In the genomic region with DNA sequence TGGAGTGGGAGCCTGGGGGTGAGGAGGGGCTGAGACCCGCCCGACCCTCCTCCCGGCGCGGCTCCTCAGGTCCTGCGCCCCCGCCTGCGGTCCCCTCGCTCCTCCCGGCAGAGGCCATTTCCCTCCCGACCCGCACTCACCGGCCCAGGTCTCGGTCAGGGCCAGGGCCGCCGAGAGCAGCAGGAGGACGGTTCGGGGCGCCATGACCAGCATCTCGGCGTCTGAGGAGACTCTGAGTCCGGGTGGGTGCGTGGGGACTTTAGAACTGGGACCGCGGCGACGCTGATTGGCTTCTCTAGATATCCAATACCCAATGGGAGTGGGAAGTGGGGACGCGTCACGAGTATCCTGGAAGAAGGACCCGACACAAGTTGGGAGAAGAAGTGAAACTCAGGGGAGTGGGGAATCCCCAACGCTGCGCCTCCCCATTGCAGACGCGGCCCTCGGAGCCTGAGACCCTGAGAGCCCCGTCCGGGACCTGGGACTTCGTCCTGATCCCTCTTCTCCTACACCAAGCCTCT, we compare ENCODE assay signal across 1 cellular context.
TF ChIP-seq lines count a peak whose summit lies in the region.

A gene (minus strand): TSS at position 234 of the 521 bp plus-strand sequence. CDS start 21 bp downstream, at position 213.

TF ChIP-seq in GM12878, 131 proteins besides CTCF, POLR2A, EP300 and RAD21 (continued from another document):
- TF ChIP-seq, protein P1, sequence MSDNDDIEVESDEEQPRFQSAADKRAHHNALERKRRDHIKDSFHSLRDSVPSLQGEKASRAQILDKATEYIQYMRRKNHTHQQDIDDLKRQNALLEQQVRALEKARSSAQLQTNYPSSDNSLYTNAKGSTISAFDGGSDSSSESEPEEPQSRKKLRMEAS (IDR thresholded peaks at IDR 0.05; ENCODE audit: low read depth, low read length), result 0 out of 2 replicates have a peak, but pooled peaks have one; percentile 11
- TF ChIP-seq CBFB (IDR thresholded peaks at IDR 0.05; ENCODE audit: low read depth) (peak; percentile 73; the same call in 1 of the 2 replicates), LARP7 (IDR thresholded peaks at IDR 0.05) (no peak), CREB1 (IDR thresholded peaks at IDR 0.05; ENCODE audit: low read depth) (peak; percentile 95), IRF4 (IDR thresholded peaks at IDR 0.05; ENCODE audit: low read depth, low read length) (peak; percentile 79; the same call in 1 of the 2 replicates), BACH1 (IDR thresholded peaks at IDR 0.05; ENCODE audit: borderline replicate concordance) (peak; percentile 47), SREBF1 (IDR thresholded peaks at IDR 0.05; ENCODE audit: low read length) (no peak), YY1 (IDR thresholded peaks at IDR 0.05; ENCODE audit: low read depth, low read length) (peak; percentile 59; the same call in 1 of the 2 replicates), FOS (IDR thresholded peaks at IDR 0.05; ENCODE audit: borderline replicate concordance, extremely low read depth, insufficient read length) (peak; percentile 47), CEBPB (IDR thresholded peaks at IDR 0.05; ENCODE audit: borderline replicate concordance in 1 of 2, low read depth in 2 of 2, low read length in 2 of 2) (peak in 1 of 2 experiments; percentile 76; a peak in 1 of 4 replicates), CHD2 (IDR thresholded peaks at IDR 0.05; ENCODE audit: borderline replicate concordance, low read depth, low read length) (peak; percentile 71), POLR2AphosphoS2 (IDR thresholded peaks at IDR 0.05; ENCODE audit: low read depth, low read length) (peak; percentile 94), ESRRA (IDR thresholded peaks at IDR 0.05; ENCODE audit: low read length) (0 out of 2 replicates have a peak, but pooled peaks have one; percentile 28), SPI1 (IDR thresholded peaks at IDR 0.05; ENCODE audit: borderline replicate concordance, insufficient read depth, low read depth, low read length) (peak; percentile 98), NBN (IDR thresholded peaks at IDR 0.05) (peak; percentile 47; the same call in 1 of the 2 replicates), SMAD5 (IDR thresholded peaks at IDR 0.05; ENCODE audit: low read depth) (peak; percentile 95), TBL1XR1 (IDR thresholded peaks at IDR 0.05; ENCODE audit: low read depth, low read length) (0 out of 2 replicates have a peak, but pooled peaks have one; percentile 32), HDGF (IDR thresholded peaks at IDR 0.05) (no peak), RFX5 (IDR thresholded peaks at IDR 0.05; ENCODE audit: low read depth, low read length) (peak; percentile 98), TAF1 (IDR thresholded peaks at IDR 0.05; ENCODE audit: borderline replicate concordance, low read depth, low read length) (peak; percentile 93), CBX3 (IDR thresholded peaks at IDR 0.05; ENCODE audit: borderline replicate concordance, low read depth) (no peak)
- TF ChIP-seq, protein P2, sequence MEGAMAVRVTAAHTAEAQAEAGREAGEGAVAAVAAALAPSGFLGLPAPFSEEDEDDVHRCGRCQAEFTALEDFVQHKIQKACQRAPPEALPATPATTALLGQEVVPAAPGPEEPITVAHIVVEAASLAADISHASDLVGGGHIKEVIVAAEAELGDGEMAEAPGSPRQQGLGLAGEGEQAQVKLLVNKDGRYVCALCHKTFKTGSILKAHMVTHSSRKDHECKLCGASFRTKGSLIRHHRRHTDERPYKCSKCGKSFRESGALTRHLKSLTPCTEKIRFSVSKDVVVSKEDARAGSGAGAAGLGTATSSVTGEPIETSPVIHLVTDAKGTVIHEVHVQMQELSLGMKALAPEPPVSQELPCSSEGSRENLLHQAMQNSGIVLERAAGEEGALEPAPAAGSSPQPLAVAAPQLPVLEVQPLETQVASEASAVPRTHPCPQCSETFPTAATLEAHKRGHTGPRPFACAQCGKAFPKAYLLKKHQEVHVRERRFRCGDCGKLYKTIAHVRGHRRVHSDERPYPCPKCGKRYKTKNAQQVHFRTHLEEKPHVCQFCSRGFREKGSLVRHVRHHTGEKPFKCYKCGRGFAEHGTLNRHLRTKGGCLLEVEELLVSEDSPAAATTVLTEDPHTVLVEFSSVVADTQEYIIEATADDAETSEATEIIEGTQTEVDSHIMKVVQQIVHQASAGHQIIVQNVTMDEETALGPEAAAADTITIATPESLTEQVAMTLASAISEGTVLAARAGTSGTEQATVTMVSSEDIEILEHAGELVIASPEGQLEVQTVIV (IDR thresholded peaks at IDR 0.05; ENCODE audit: borderline replicate concordance, partially characterized antibody), result no peak
- TF ChIP-seq, protein P3, sequence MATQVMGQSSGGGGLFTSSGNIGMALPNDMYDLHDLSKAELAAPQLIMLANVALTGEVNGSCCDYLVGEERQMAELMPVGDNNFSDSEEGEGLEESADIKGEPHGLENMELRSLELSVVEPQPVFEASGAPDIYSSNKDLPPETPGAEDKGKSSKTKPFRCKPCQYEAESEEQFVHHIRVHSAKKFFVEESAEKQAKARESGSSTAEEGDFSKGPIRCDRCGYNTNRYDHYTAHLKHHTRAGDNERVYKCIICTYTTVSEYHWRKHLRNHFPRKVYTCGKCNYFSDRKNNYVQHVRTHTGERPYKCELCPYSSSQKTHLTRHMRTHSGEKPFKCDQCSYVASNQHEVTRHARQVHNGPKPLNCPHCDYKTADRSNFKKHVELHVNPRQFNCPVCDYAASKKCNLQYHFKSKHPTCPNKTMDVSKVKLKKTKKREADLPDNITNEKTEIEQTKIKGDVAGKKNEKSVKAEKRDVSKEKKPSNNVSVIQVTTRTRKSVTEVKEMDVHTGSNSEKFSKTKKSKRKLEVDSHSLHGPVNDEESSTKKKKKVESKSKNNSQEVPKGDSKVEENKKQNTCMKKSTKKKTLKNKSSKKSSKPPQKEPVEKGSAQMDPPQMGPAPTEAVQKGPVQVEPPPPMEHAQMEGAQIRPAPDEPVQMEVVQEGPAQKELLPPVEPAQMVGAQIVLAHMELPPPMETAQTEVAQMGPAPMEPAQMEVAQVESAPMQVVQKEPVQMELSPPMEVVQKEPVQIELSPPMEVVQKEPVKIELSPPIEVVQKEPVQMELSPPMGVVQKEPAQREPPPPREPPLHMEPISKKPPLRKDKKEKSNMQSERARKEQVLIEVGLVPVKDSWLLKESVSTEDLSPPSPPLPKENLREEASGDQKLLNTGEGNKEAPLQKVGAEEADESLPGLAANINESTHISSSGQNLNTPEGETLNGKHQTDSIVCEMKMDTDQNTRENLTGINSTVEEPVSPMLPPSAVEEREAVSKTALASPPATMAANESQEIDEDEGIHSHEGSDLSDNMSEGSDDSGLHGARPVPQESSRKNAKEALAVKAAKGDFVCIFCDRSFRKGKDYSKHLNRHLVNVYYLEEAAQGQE (IDR thresholded peaks at IDR 0.05; ENCODE audit: low read depth, low read length), result peak; percentile 47; the same call in 1 of the 2 replicates
- TF ChIP-seq, protein P4, sequence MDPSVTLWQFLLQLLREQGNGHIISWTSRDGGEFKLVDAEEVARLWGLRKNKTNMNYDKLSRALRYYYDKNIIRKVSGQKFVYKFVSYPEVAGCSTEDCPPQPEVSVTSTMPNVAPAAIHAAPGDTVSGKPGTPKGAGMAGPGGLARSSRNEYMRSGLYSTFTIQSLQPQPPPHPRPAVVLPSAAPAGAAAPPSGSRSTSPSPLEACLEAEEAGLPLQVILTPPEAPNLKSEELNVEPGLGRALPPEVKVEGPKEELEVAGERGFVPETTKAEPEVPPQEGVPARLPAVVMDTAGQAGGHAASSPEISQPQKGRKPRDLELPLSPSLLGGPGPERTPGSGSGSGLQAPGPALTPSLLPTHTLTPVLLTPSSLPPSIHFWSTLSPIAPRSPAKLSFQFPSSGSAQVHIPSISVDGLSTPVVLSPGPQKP (IDR thresholded peaks at IDR 0.05; ENCODE audit: low read depth, low read length), result no peak
- TF ChIP-seq, protein P5, sequence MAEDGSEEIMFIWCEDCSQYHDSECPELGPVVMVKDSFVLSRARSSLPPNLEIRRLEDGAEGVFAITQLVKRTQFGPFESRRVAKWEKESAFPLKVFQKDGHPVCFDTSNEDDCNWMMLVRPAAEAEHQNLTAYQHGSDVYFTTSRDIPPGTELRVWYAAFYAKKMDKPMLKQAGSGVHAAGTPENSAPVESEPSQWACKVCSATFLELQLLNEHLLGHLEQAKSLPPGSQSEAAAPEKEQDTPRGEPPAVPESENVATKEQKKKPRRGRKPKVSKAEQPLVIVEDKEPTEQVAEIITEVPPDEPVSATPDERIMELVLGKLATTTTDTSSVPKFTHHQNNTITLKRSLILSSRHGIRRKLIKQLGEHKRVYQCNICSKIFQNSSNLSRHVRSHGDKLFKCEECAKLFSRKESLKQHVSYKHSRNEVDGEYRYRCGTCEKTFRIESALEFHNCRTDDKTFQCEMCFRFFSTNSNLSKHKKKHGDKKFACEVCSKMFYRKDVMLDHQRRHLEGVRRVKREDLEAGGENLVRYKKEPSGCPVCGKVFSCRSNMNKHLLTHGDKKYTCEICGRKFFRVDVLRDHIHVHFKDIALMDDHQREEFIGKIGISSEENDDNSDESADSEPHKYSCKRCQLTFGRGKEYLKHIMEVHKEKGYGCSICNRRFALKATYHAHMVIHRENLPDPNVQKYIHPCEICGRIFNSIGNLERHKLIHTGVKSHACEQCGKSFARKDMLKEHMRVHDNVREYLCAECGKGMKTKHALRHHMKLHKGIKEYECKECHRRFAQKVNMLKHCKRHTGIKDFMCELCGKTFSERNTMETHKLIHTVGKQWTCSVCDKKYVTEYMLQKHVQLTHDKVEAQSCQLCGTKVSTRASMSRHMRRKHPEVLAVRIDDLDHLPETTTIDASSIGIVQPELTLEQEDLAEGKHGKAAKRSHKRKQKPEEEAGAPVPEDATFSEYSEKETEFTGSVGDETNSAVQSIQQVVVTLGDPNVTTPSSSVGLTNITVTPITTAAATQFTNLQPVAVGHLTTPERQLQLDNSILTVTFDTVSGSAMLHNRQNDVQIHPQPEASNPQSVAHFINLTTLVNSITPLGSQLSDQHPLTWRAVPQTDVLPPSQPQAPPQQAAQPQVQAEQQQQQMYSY (CRISPR knock-in tag; IDR thresholded peaks at IDR 0.05), result no peak
- TF ChIP-seq, protein P6, sequence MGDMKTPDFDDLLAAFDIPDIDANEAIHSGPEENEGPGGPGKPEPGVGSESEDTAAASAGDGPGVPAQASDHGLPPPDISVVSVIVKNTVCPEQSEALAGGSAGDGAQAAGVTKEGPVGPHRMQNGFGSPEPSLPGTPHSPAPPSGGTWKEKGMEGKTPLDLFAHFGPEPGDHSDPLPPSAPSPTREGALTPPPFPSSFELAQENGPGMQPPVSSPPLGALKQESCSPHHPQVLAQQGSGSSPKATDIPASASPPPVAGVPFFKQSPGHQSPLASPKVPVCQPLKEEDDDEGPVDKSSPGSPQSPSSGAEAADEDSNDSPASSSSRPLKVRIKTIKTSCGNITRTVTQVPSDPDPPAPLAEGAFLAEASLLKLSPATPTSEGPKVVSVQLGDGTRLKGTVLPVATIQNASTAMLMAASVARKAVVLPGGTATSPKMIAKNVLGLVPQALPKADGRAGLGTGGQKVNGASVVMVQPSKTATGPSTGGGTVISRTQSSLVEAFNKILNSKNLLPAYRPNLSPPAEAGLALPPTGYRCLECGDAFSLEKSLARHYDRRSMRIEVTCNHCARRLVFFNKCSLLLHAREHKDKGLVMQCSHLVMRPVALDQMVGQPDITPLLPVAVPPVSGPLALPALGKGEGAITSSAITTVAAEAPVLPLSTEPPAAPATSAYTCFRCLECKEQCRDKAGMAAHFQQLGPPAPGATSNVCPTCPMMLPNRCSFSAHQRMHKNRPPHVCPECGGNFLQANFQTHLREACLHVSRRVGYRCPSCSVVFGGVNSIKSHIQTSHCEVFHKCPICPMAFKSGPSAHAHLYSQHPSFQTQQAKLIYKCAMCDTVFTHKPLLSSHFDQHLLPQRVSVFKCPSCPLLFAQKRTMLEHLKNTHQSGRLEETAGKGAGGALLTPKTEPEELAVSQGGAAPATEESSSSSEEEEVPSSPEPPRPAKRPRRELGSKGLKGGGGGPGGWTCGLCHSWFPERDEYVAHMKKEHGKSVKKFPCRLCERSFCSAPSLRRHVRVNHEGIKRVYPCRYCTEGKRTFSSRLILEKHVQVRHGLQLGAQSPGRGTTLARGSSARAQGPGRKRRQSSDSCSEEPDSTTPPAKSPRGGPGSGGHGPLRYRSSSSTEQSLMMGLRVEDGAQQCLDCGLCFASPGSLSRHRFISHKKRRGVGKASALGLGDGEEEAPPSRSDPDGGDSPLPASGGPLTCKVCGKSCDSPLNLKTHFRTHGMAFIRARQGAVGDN (IDR thresholded peaks at IDR 0.05), result 0 out of 2 replicates have a peak, but pooled peaks have one; percentile 36
- TF ChIP-seq, protein P7, sequence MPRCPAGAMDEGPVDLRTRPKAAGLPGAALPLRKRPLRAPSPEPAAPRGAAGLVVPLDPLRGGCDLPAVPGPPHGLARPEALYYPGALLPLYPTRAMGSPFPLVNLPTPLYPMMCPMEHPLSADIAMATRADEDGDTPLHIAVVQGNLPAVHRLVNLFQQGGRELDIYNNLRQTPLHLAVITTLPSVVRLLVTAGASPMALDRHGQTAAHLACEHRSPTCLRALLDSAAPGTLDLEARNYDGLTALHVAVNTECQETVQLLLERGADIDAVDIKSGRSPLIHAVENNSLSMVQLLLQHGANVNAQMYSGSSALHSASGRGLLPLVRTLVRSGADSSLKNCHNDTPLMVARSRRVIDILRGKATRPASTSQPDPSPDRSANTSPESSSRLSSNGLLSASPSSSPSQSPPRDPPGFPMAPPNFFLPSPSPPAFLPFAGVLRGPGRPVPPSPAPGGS (IDR thresholded peaks at IDR 0.05; ENCODE audit: borderline replicate concordance, insufficient read depth, low read depth, low read length, poor library complexity, severe bottlenecking), result peak; percentile 24
TF ChIP-seq in GM12878: peak in this region for 33.
